In genomic region chr7:76774279-76774678, GRCh38 we compare ENCODE assay signal across 8 cellular contexts.
DNase-seq lines count a peak whose midpoint lies in the region; ATAC-seq, FAIRE-seq and TF ChIP-seq lines count a peak whose summit lies in the region.
"Not testable (repeated sequence)": the region's sequence is repeated elsewhere in the genome, so short reads cannot be mapped to it uniquely, and the experiment has no call there.

No MANE protein-coding gene starts in this region.

- TF ChIP-seq CTCF in 22Rv1 (IDR thresholded peaks at IDR 0.05) (peak; percentile 16; the same call in 1 of the 2 replicates), psoas muscle (IDR thresholded peaks at IDR 0.05) (peak; percentile 11)
- TF ChIP-seq CTCF in bronchial epithelial cell (IDR thresholded peaks at IDR 0.05; ENCODE audit: insufficient read depth, low read length, severe bottlenecking); left lung (IDR thresholded peaks at IDR 0.05): not testable (repeated sequence)

- H3K4me3 ChIP-seq in bronchial epithelial cell (ENCODE audit: low read depth, low read length); left lung; psoas muscle: not testable (repeated sequence)

- H3K9me3 ChIP-seq in left lung, psoas muscle: not testable (repeated sequence)

- H3K36me3 ChIP-seq in bronchial epithelial cell (ENCODE audit: control insufficient read depth, insufficient read depth, low read length); left lung; psoas muscle (ENCODE audit: insufficient read depth in 1 of 2, low read depth in 1 of 2): not testable (repeated sequence)

- intact Hi-C loops in left lung (cut with DNase I); psoas muscle (cut with DNase I): not testable (repeated sequence)

- H3K27ac ChIP-seq in 22Rv1, left lung, psoas muscle: not testable (repeated sequence)

- peak; percentile 66 for FAIRE-seq in GM12891 (lab: Jason Lieb, UNC)
- FAIRE-seq in bronchial epithelial cell (lab: Jason Lieb, UNC), result not testable (repeated sequence)
- FAIRE-seq in frontal cortex (lab: Jason Lieb, UNC), result peak; percentile 68

- peak; percentile 44 for ATAC-seq in left lung
- ATAC-seq in psoas muscle, result not testable (repeated sequence)

- peak; percentile 43; the same call in 1 of the 2 replicates for TF ChIP-seq RAD21 in Ishikawa (IDR thresholded peaks at IDR 0.05; ENCODE audit: low read depth)

- H3K4me1 ChIP-seq in left lung, psoas muscle: not testable (repeated sequence)

- WGBS in psoas muscle, 3 donors, result 64 to 78% (median 67%) methylated on average over 2 of the region's 2 CpGs

- not testable (repeated sequence) for TF ChIP-seq EP300 in Ishikawa (IDR thresholded peaks at IDR 0.05; ENCODE audit: borderline replicate concordance)

- not testable (repeated sequence) for TF ChIP-seq POLR2A in GM12891 (IDR thresholded peaks at IDR 0.05; ENCODE audit: low read depth, low read length)

- H3K27me3 ChIP-seq in bronchial epithelial cell (ENCODE audit: control insufficient read depth, insufficient read depth, low read length); left lung; psoas muscle (ENCODE audit: insufficient read depth in 3 of 3, low read length in 2 of 3): not testable (repeated sequence)

- DNase-seq in GM12891 (ENCODE audit: insufficient read length, low spot score); frontal cortex (ENCODE audit: low spot score in 2 of 2); left lung; psoas muscle: not testable (repeated sequence)
- DNase-seq in OCI-M1 (lab: John Stamatoyannopoulos, UW) (peak; percentile 37), bronchial epithelial cell (ENCODE audit: low read depth) (peak; percentile 9)
